In the genomic region with DNA sequence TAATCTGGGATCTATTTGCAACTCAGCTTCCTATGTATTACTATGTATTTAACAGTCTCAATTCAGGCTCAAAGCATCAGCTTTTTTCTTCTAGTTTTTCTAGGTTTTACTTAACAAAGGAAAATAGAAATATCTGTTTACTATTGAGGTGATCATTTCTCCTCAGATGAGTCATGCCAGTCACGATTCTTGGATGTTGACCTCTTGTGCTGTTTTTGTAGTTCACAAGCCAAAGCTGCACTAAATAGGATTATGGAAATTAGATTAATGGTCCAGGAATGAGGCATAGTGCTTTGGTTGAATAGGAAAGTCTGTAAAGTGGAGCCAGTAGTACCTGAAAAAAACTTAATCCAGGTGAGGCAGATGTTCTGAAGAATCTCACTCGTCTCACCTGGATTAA, we compare ENCODE assay signal across 22 cellular contexts.
"Had no signal": no experiment of that assay in that cellular context is flagged by ENCODE, and none has a peak within 500 bp of the region (broad histone marks: within the 10 kb centered on the region; RNA-seq: fewer than 3 reads in every experiment).

No MANE protein-coding gene starts in this region.

- H3K36me3 Mint-ChIP-seq: natural killer cell treated with Interleukin-12 subunit alpha and Interleukin-12 subunit beta and Interleukin-15 and Interleukin-18, amount 100 ng/mL, for 72 hours had no signal

- H3K27me3 ChIP-seq: neutrophil, ovary had no signal

- DNase-seq: activated CD4-positive, alpha-beta T cell treated with anti-CD3 and anti-CD28 coated beads, Interleukin-2, amount 50 U/mL, for 1 hour; activated CD4-positive, CD25-positive, alpha-beta regulatory T cell treated with anti-CD3 and anti-CD28 coated beads, Interleukin-2, amount 50 U/mL, for 72 hours; activated CD8-positive, alpha-beta T cell treated with anti-CD3 and anti-CD28 coated beads, Interleukin-2, amount 10 ng/mL, durations not matched to agents 7 days and 5 days; activated naive CD8-positive, alpha-beta T cell treated with anti-CD3 and anti-CD28 coated beads for 36 hours; amniotic stem cell; cerebellar nuclear complex; cortex of kidney; erythroblast; foreskin melanocyte; immature natural killer cell; left ventricle myocardium inferior; mammary epithelial cell; ovary; right cardiac atrium; stimulated activated CD4-positive, alpha-beta T cell treated with anti-CD3 and anti-CD28 coated beads, Interleukin-4, amount 100 ng/mL, for 24 hours; stimulated activated naive CD4-positive, alpha-beta T cell treated with Interleukin-2 at 50 U/mL for 16 hours; T-helper 1 cell; WERI-Rb-1 had no signal

- H3K4me1 Mint-ChIP-seq: activated naive CD8-positive, alpha-beta T cell treated with anti-CD3 and anti-CD28 coated beads for 36 hours; activated T-helper 17 cell treated with anti-CD3 and anti-CD28 coated beads, Interleukin-2, amount 50 U/mL, for 72 hours; immature natural killer cell had no signal

- H3K27ac Mint-ChIP-seq: activated CD8-positive, alpha-beta T cell treated with anti-CD3 and anti-CD28 coated beads, Interleukin-2, amount 10 ng/mL, durations not matched to agents 7 days and 5 days; activated naive CD8-positive, alpha-beta T cell treated with anti-CD3 and anti-CD28 coated beads for 36 hours; activated T-helper 17 cell treated with anti-CD3 and anti-CD28 coated beads, Interleukin-2, amount 50 U/mL, for 72 hours; immature natural killer cell; natural killer cell treated with Interleukin-12 subunit alpha and Interleukin-12 subunit beta and Interleukin-15 and Interleukin-18, amount 100 ng/mL, for 72 hours had no signal

- H3K4me3 Mint-ChIP-seq: activated CD8-positive, alpha-beta T cell treated with anti-CD3 and anti-CD28 coated beads, Interleukin-2, amount 10 ng/mL, durations not matched to agents 7 days and 5 days; activated naive CD8-positive, alpha-beta T cell treated with anti-CD3 and anti-CD28 coated beads for 36 hours; activated T-helper 17 cell treated with anti-CD3 and anti-CD28 coated beads, Interleukin-2, amount 50 U/mL, for 72 hours; immature natural killer cell; natural killer cell treated with Interleukin-12 subunit alpha and Interleukin-12 subunit beta and Interleukin-15 and Interleukin-18, amount 100 ng/mL, for 72 hours had no signal

- ATAC-seq: activated CD8-positive, alpha-beta T cell treated with anti-CD3 and anti-CD28 coated beads, Interleukin-2, amount 10 ng/mL, durations not matched to agents 7 days and 5 days; activated T-helper 17 cell treated with anti-CD3 and anti-CD28 coated beads, Interleukin-2, amount 50 U/mL, for 72 hours; natural killer cell treated with Interleukin-12 subunit alpha and Interleukin-12 subunit beta and Interleukin-15 and Interleukin-18, amount 100 ng/mL, for 72 hours; right cardiac atrium had no signal

- H3K36me3 ChIP-seq: left ventricle myocardium inferior, neutrophil, ovary, prostate gland, WERI-Rb-1 had no signal

- H3K27me3 Mint-ChIP-seq: activated naive CD8-positive, alpha-beta T cell treated with anti-CD3 and anti-CD28 coated beads for 36 hours; activated T-helper 17 cell treated with anti-CD3 and anti-CD28 coated beads, Interleukin-2, amount 50 U/mL, for 72 hours; natural killer cell treated with Interleukin-12 subunit alpha and Interleukin-12 subunit beta and Interleukin-15 and Interleukin-18, amount 100 ng/mL, for 72 hours had no signal

- H3K9me3 ChIP-seq: left ventricle myocardium inferior, neutrophil, ovary, prostate gland had no signal

- H3K4me3 ChIP-seq: left ventricle myocardium inferior, ovary, prostate gland had no signal

- H3K27ac ChIP-seq: left ventricle myocardium inferior, neutrophil, ovary, prostate gland, WERI-Rb-1 had no signal

- H3K9me3 Mint-ChIP-seq: activated naive CD8-positive, alpha-beta T cell treated with anti-CD3 and anti-CD28 coated beads for 36 hours; immature natural killer cell; natural killer cell treated with Interleukin-12 subunit alpha and Interleukin-12 subunit beta and Interleukin-15 and Interleukin-18, amount 100 ng/mL, for 72 hours had no signal

- H3K4me1 ChIP-seq: left ventricle myocardium inferior, prostate gland had no signal
